Comparison of ENCODE assay signal across 12 cellular contexts in the genomic region with DNA sequence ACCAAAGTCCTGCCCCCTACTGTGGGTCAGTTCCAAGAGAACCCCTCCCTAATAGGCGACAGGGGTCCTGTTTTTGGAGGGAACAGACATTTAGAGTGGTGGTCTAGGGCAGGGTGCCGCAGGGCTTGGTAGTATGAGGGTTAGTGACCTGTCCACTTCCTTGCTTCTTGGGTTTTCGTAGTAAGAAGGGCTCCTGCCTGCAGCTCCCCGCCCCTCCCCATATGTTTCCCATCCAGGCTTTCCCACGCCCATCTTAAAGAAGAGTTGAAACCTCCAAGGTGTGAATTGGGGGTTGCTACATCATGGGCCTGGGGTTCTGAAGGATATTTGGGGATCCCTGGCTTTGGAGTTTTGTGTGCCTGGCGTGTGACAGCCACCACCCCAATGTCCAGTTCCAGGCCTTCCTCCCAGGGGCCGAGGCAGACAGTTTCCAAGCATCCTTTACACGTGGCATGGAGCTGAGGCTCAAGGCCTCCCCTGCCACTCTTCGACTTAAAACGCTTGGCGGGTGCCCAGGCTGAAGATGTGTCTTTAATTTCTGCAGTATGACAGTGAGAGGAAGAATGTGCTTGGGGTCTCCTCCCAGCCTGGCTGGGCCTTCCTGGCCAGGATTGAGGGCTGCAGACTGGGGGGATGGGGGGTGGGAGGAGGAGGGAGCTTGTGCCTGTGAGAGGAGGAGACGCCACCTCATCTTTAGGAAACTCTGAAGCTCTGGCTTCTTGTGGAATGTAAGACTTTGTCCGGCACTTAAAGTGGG. TPM values are rescaled to one million over a fixed set of nuclear protein-coding genes. Genes with fewer than 3 reads are reported as not detected.
A peak's percentile ranks its signal among the peaks of the same experiment; 100 is the strongest.
DNase-seq lines count a peak whose midpoint lies in the region; ATAC-seq and TF ChIP-seq lines count a peak whose summit lies in the region.
"Had no signal": no experiment of that assay in that cellular context is flagged by ENCODE, and none has a peak within 500 bp of the region (broad histone marks: within the 10 kb centered on the region; RNA-seq: fewer than 3 reads in every experiment).

No MANE protein-coding gene starts in this region.

- H3K27ac ChIP-seq in ACC112 (ENCODE audit: low read depth, low read length) (peak overlapping the region; percentile 89), esophagus squamous epithelium (peak overlapping the region; percentile 7 to 89 (median 73)), trophoblast cell (ENCODE audit: low read depth, low read length) (no peak overlapping the region)

- H3K4ac ChIP-seq in trophoblast cell (ENCODE audit: low read depth, low read length), result peak overlapping the region; percentile 44

- TF ChIP-seq POLR2A in esophagus squamous epithelium (IDR thresholded peaks at IDR 0.05), result no peak

- ATAC-seq in HG03439 (IDR thresholded peaks at IDR 0.05; ENCODE audit: unreplicated experiment) (no peak), GM19395 (IDR thresholded peaks at IDR 0.05; ENCODE audit: unreplicated experiment) (no peak)
- ATAC-seq: GM23338 had no signal

- peak overlapping the region; percentile 33 for H3K18ac ChIP-seq in trophoblast cell (ENCODE audit: low read length)

- peak overlapping the region; percentile 39 for H2AFZ ChIP-seq in ACC112 (ENCODE audit: low read length, unreplicated experiment)
- H2AFZ ChIP-seq in trophoblast cell (ENCODE audit: insufficient read depth, low read length, poor library complexity), result no peak overlapping the region
- H2AFZ ChIP-seq: GM23338 had no signal

- peak overlapping the region; percentile 52 for H4K8ac ChIP-seq in trophoblast cell (ENCODE audit: low read depth, low read length)

- H3K4me1 ChIP-seq in ACC112 (ENCODE audit: control insufficient read depth, insufficient read depth, low read length, unreplicated experiment) (peaks cover 67% of the 10 kb centered on the region), esophagus squamous epithelium (peaks cover 22 to 90% (median 24%) of the 10 kb centered on the region in 3 donors), trophoblast cell (ENCODE audit: control insufficient read depth in 1 of 2, insufficient read depth in 2 of 2, low read length in 2 of 2) (peaks cover 45 to 50% of the 10 kb centered on the region in 2 experiments)

- peak overlapping the region; percentile 38 for H3K14ac ChIP-seq in trophoblast cell (ENCODE audit: low read length)

- H3K4me2 ChIP-seq in trophoblast cell (ENCODE audit: low read length), result no peak overlapping the region
- H3K4me2 ChIP-seq: GM23338 had no signal

- peak overlapping the region; percentile 29 for H2BK120ac ChIP-seq in trophoblast cell (ENCODE audit: insufficient read depth, low read length, poor library complexity)

- H3K9me3 ChIP-seq in esophagus squamous epithelium, result no peaks in the 10 kb centered on the region
- H3K9me3 ChIP-seq in trophoblast cell (ENCODE audit: insufficient read depth, low read depth, low read length), result no peaks in the 10 kb centered on the region

- no peak overlapping the region for H4K12ac ChIP-seq in trophoblast cell (ENCODE audit: low read depth, low read length)

- peaks cover 52% of the 10 kb centered on the region for H3K79me2 ChIP-seq in ACC112 (ENCODE audit: control insufficient read depth, insufficient read depth, low read length, unreplicated experiment)
- H3K79me2 ChIP-seq in trophoblast cell (ENCODE audit: control insufficient read depth, insufficient read depth, low read length, poor library complexity), result peaks cover 11% of the 10 kb centered on the region

- peaks cover 11% of the 10 kb centered on the region for H3K36me3 ChIP-seq in ACC112 (ENCODE audit: insufficient read depth, low read length)
- H3K36me3 ChIP-seq in esophagus squamous epithelium, result no peaks in the 10 kb centered on the region
- peaks cover 4 to 7% of the 10 kb centered on the region in 2 experiments for H3K36me3 ChIP-seq in trophoblast cell (ENCODE audit: control insufficient read depth in 1 of 2, insufficient read depth in 2 of 2, low read length in 2 of 2)

- H4K91ac ChIP-seq in trophoblast cell (ENCODE audit: low read depth, low read length), result peak overlapping the region; percentile 89

- DNase-seq in HS-27A (ENCODE audit: low read depth) (peak; percentile 78), esophagus squamous epithelium (lab: John Stamatoyannopoulos, UW) (no peak), trophoblast cell (no peak), middle frontal gyrus (ENCODE audit: extremely low spot score, low spot score) (no peak)
- DNase-seq in activated CD8-positive, alpha-beta memory T cell treated with anti-CD3 and anti-CD28 coated beads, Interleukin-2, amount 50 U/mL, for 48 hours, result no peak
- DNase-seq: activated T-cell treated with anti-CD3 and anti-CD28 coated beads, Interleukin-2, amount 50 U/mL, for 24 hours; KG1; retina had no signal

- H3K9ac ChIP-seq in trophoblast cell (ENCODE audit: low read length), result no peak overlapping the region

- no peak for TF ChIP-seq CTCF in esophagus squamous epithelium (IDR thresholded peaks at IDR 0.05)

- no peak overlapping the region for H3K23ac ChIP-seq in trophoblast cell (ENCODE audit: low read length)

- WGBS in esophagus squamous epithelium, 2 donors, result 64 to 68% methylated on average over 8 to 12 of the region's 13 CpGs
- no CpG with 5 or more reads among the region's 13 CpGs for WGBS in trophoblast cell (ENCODE audit: extremely low coverage, insufficient coverage, insufficient read length)

- peak overlapping the region; percentile 80 for H2AK5ac ChIP-seq in trophoblast cell (ENCODE audit: low read length)

- H3K4me3 ChIP-seq in ACC112 (ENCODE audit: low read depth, low read length) (peak overlapping the region; percentile 55), esophagus squamous epithelium (no peak overlapping the region), trophoblast cell (ENCODE audit: low read depth, low read length) (no peak overlapping the region)
- H3K4me3 ChIP-seq: GM23338 had no signal

- peaks cover 61% of the 10 kb centered on the region for H3K79me1 ChIP-seq in trophoblast cell (ENCODE audit: low read length)

- H2BK12ac ChIP-seq in trophoblast cell (ENCODE audit: low read length), result peak overlapping the region; percentile 95

- peak overlapping the region; percentile 58 for H2BK5ac ChIP-seq in trophoblast cell (ENCODE audit: low read depth, low read length, poor library complexity)

- H3K27me3 ChIP-seq in ACC112 (ENCODE audit: insufficient read depth, low read length) (no peaks in the 10 kb centered on the region), esophagus squamous epithelium (peaks cover 0 to 89% (median 0%) of the 10 kb centered on the region in 4 donors), trophoblast cell (ENCODE audit: insufficient read depth, low read length) (no peaks in the 10 kb centered on the region)

- intact Hi-C loops in esophagus squamous epithelium (cut with DNase I), result loop anchor here (5.0 kb wide), 2 partner anchors 69 to 94 kb away; a partner anchor contains a TSS

RNA-seq across cellular contexts. Expression of a gene that starts 2.3 kb away (rescaled TPM):
- 10 to 100 TPM; 12.4 to 20.8 (median 19.7) TPM for total RNA-seq in esophagus squamous epithelium
- 548 and 582 TPM in 2 replicates for polyA plus RNA-seq in trophoblast cell (2013)

RNA-seq across cellular contexts. Expression of a gene that starts 38.0 kb away (rescaled TPM):
- 10 to 100 TPM in 1 of 4 donors, 1 to 10 TPM in 3; 1.9 to 15.1 (median 6.9) TPM for total RNA-seq in esophagus squamous epithelium
- polyA plus RNA-seq in trophoblast cell (2013), result not detected in 2 replicates
- total RNA-seq: GM23338 had no signal

RNA-seq across cellular contexts. Expression of a gene that starts 53.3 kb away (rescaled TPM):
- total RNA-seq in esophagus squamous epithelium, result 10 to 100 TPM; 24.9 to 35.9 (median 28.2) TPM
- polyA plus RNA-seq in trophoblast cell (2013), result 23.2 and 23.4 TPM in 2 replicates
